Comparison of ENCODE assay signal across 8 cellular contexts in genomic region chr1:200279810-200280411, GRCh38.
A peak's percentile ranks its signal among the peaks of the same experiment; 100 is the strongest.
DNase-seq lines count a peak whose midpoint lies in the region; ATAC-seq lines count a peak whose summit lies in the region.

No MANE protein-coding gene starts in this region.

- ATAC-seq in stimulated activated naive B cell treated with anti-CD40 and anti-IgM and Interleukin-4, amounts not matched to agents 10 μg/mL and 1 μg/mL and 100 μg/mL, for 72 hours (replicated peaks) = no peak

- H3K4me1 Mint-ChIP-seq in stimulated activated naive B cell treated with anti-CD40 and anti-IgM and Interleukin-4, amounts not matched to agents 10 μg/mL and 1 μg/mL and 100 μg/mL, for 72 hours = peaks cover 2 to 18% of the 10 kb centered on the region in 2 donors

- no peak overlapping the region for H3K27ac Mint-ChIP-seq in stimulated activated naive B cell treated with anti-CD40 and anti-IgM and Interleukin-4, amounts not matched to agents 10 μg/mL and 1 μg/mL and 100 μg/mL, for 72 hours

- H3K27me3 Mint-ChIP-seq in stimulated activated naive B cell treated with anti-CD40 and anti-IgM and Interleukin-4, amounts not matched to agents 10 μg/mL and 1 μg/mL and 100 μg/mL, for 72 hours = peaks cover 6 to 11% of the 10 kb centered on the region in 2 donors

- H3K9me3 Mint-ChIP-seq in stimulated activated naive B cell treated with anti-CD40 and anti-IgM and Interleukin-4, amounts not matched to agents 10 μg/mL and 1 μg/mL and 100 μg/mL, for 72 hours = peaks cover 0 to 3% of the 10 kb centered on the region in 2 donors

- H3K36me3 Mint-ChIP-seq in stimulated activated naive B cell treated with anti-CD40 and anti-IgM and Interleukin-4, amounts not matched to agents 10 μg/mL and 1 μg/mL and 100 μg/mL, for 72 hours = no peaks in the 10 kb centered on the region

- H3K4me3 Mint-ChIP-seq in stimulated activated naive B cell treated with anti-CD40 and anti-IgM and Interleukin-4, amounts not matched to agents 10 μg/mL and 1 μg/mL and 100 μg/mL, for 72 hours = no peak overlapping the region

- DNase-seq in stimulated activated naive CD4-positive, alpha-beta T cell (lab: John Stamatoyannopoulos, UW) = peak in 4 of 6 experiments; percentile 1 to 24 (median 8)
- DNase-seq in stimulated activated naive CD4-positive, alpha-beta T cell treated with Interleukin-2 at 50 U/mL for 16 hours (lab: John Stamatoyannopoulos, UW) = no peak
- DNase-seq in MV-4-11 (lab: John Stamatoyannopoulos, UW) (peak; percentile 11), head of caudate nucleus (peak in 33 of 42 donors; percentile 14 to 86 (median 56)), DMS79 (lab: John Stamatoyannopoulos, UW) (no peak)
- peak; percentile 20 for DNase-seq in activated CD4-positive, alpha-beta T cell treated with anti-CD3 and anti-CD28 coated beads, Interleukin-2, amount 50 U/mL, for 1 hour
- peak; percentile 32 to 43 for DNase-seq in stimulated activated CD4-positive, alpha-beta T cell treated with anti-CD3 and anti-CD28 coated beads, Interleukin-2, amount 100 ng/mL, for 24 hours
- no peak for DNase-seq in stimulated activated naive B cell treated with anti-CD40 and anti-IgM and Interleukin-4, amounts not matched to agents 10 μg/mL and 1 μg/mL and 100 μg/mL, for 72 hours

- intact Hi-C loops in head of caudate nucleus (cut with DNase I) = loop anchor here (5.0 kb wide), 1 partner anchor 207 kb away; no protein-coding TSS in a partner anchor

Comparison
In these comparisons a context has a peak if more than half of its experiments do, and no peak if none do; other contexts are left out.
1. DNase-seq: peak in stimulated activated naive CD4-positive, alpha-beta T cell (4 of 6), MV-4-11 (single experiment), activated CD4-positive, alpha-beta T cell treated with anti-CD3 and anti-CD28 coated beads, Interleukin-2, amount 50 U/mL, for 1 hour (single experiment), head of caudate nucleus (33 of 42) and stimulated activated CD4-positive, alpha-beta T cell treated with anti-CD3 and anti-CD28 coated beads, Interleukin-2, amount 100 ng/mL, for 24 hours (2 of 2); none in stimulated activated naive CD4-positive, alpha-beta T cell treated with Interleukin-2 at 50 U/mL for 16 hours (single experiment), stimulated activated naive B cell treated with anti-CD40 and anti-IgM and Interleukin-4, amounts not matched to agents 10 μg/mL and 1 μg/mL and 100 μg/mL, for 72 hours (single experiment) and DMS79 (single experiment).